16 cellular contexts compared by ENCODE assay signal in the genomic region with DNA sequence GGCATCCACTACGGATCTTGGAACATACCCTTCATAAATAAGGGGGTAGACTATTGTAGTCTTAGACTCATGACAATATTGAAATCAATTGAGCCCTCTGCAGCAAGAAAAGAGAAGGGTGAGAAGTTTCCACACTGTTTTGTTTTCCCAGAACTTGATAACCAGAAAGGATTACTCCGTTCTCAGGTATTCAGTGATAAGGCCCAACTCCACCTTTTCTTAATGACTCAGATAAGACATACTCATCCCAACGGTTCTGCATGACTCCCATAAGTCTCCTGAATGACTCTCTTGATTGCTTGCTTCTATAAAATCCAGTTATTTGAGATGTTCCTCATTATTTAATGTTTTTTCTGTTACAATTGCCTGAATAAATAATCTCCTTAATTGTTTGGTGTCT.
DNase-seq lines count a peak whose midpoint lies in the region; ATAC-seq and TF ChIP-seq lines count a peak whose summit lies in the region.
"Had no signal": no experiment of that assay in that cellular context is flagged by ENCODE, and none has a peak within 500 bp of the region (broad histone marks: within the 10 kb centered on the region; RNA-seq: fewer than 3 reads in every experiment).

No MANE protein-coding gene starts in this region.

- H3K14ac ChIP-seq in trophoblast cell (ENCODE audit: low read length) = no peak overlapping the region

- H2BK5ac ChIP-seq in trophoblast cell (ENCODE audit: low read depth, low read length, poor library complexity) = no peak overlapping the region

- WGBS in trophoblast cell (ENCODE audit: extremely low coverage, insufficient coverage, insufficient read length) = no CpG with 5 or more reads among the region's 3 CpGs

- ATAC-seq in DND-41 (ENCODE audit: insufficient read depth, low read depth) (no peak), foreskin keratinocyte (peak; percentile 91), HG03175 (IDR thresholded peaks at IDR 0.05; ENCODE audit: unreplicated experiment) (no peak), GM21423 (IDR thresholded peaks at IDR 0.05; ENCODE audit: unreplicated experiment) (no peak)

- H3K9me3 ChIP-seq in DND-41 (ENCODE audit: insufficient read depth, low read length, severe bottlenecking) (no peaks in the 10 kb centered on the region), trophoblast cell (ENCODE audit: insufficient read depth, low read depth, low read length) (no peaks in the 10 kb centered on the region)

- H3K9ac ChIP-seq in DND-41 (ENCODE audit: low read depth, low read length) (no peak overlapping the region), trophoblast cell (ENCODE audit: low read length) (no peak overlapping the region)

- H3K27ac ChIP-seq in DND-41 (ENCODE audit: low read length) = no peak overlapping the region
- no peak overlapping the region for H3K27ac ChIP-seq in foreskin keratinocyte
- H3K27ac ChIP-seq in trophoblast cell (ENCODE audit: low read depth, low read length) = no peak overlapping the region

- no peak overlapping the region for H4K12ac ChIP-seq in trophoblast cell (ENCODE audit: low read depth, low read length)

- no peaks in the 10 kb centered on the region for H3K79me2 ChIP-seq in DND-41 (ENCODE audit: insufficient read depth, low read length)
- no peaks in the 10 kb centered on the region for H3K79me2 ChIP-seq in trophoblast cell (ENCODE audit: control insufficient read depth, insufficient read depth, low read length, poor library complexity)

- H3K4ac ChIP-seq in trophoblast cell (ENCODE audit: low read depth, low read length) = no peak overlapping the region

- no peak overlapping the region for H3K23ac ChIP-seq in trophoblast cell (ENCODE audit: low read length)

- no peak overlapping the region for H3K4me2 ChIP-seq in DND-41 (ENCODE audit: insufficient read depth, low read length)
- no peak overlapping the region for H3K4me2 ChIP-seq in trophoblast cell (ENCODE audit: low read length)

- no peak overlapping the region for H2AK5ac ChIP-seq in trophoblast cell (ENCODE audit: low read length)

- H3K36me3 ChIP-seq in DND-41 (ENCODE audit: insufficient read depth, low read length) (no peaks in the 10 kb centered on the region), trophoblast cell (ENCODE audit: control insufficient read depth in 1 of 2, insufficient read depth in 2 of 2, low read length in 2 of 2) (no peaks in the 10 kb centered on the region)

- no peak overlapping the region for H3K4me3 ChIP-seq in DND-41 (ENCODE audit: low read depth in 1 of 2, low read length in 2 of 2)
- H3K4me3 ChIP-seq in trophoblast cell (ENCODE audit: low read depth, low read length) = no peak overlapping the region

- H4K8ac ChIP-seq in trophoblast cell (ENCODE audit: low read depth, low read length) = no peak overlapping the region

- H3K79me1 ChIP-seq in trophoblast cell (ENCODE audit: low read length) = no peaks in the 10 kb centered on the region

- H3K27me3 ChIP-seq in DND-41 (ENCODE audit: insufficient read depth, low read length, poor library complexity) = no peaks in the 10 kb centered on the region
- H3K27me3 ChIP-seq in foreskin keratinocyte = no peaks in the 10 kb centered on the region
- no peaks in the 10 kb centered on the region for H3K27me3 ChIP-seq in trophoblast cell (ENCODE audit: insufficient read depth, low read length)

- H2AFZ ChIP-seq in DND-41 (ENCODE audit: low read depth, low read length) = peak overlapping the region; percentile 43
- no peak overlapping the region for H2AFZ ChIP-seq in trophoblast cell (ENCODE audit: insufficient read depth, low read length, poor library complexity)

- no peak overlapping the region for H2BK12ac ChIP-seq in trophoblast cell (ENCODE audit: low read length)

- TF ChIP-seq CTCF in DND-41 (IDR thresholded peaks at IDR 0.05; ENCODE audit: borderline replicate concordance, extremely low read depth, low read length, poor library complexity, severe bottlenecking) (no peak), foreskin keratinocyte (conservative IDR thresholded peaks at IDR 0.05) (no peak)

- H3K18ac ChIP-seq in trophoblast cell (ENCODE audit: low read length) = no peak overlapping the region

- H2BK120ac ChIP-seq in trophoblast cell (ENCODE audit: insufficient read depth, low read length, poor library complexity) = no peak overlapping the region

- no peak for DNase-seq in DND-41
- peak; percentile 5 for DNase-seq in amniotic epithelial cell (ENCODE audit: low read depth)
- DNase-seq in foreskin keratinocyte = peak; percentile 36 to 69
- DNase-seq in trophoblast cell = peak; percentile 20 to 58
- DNase-seq in stimulated activated CD4-positive, alpha-beta T cell treated with anti-CD3 and anti-CD28 coated beads, Interleukin-1b, Interleukin-23, amount 100 ng/mL, for 48 hours = no peak
- DNase-seq: C1 segment of cervical spinal cord; Calu3; CD4-positive, alpha-beta T cell; DMS153; DMS79 treated with DMSO at 0.1 percent for 48 hours; GF-D8; HCEC 1CT; HFFc6; IMR-90 had no signal

- H4K20me1 ChIP-seq in DND-41 (ENCODE audit: insufficient read depth, low read length) = no peaks in the 10 kb centered on the region

- no peak overlapping the region for H4K91ac ChIP-seq in trophoblast cell (ENCODE audit: low read depth, low read length)

- H3K4me1 ChIP-seq in DND-41 (ENCODE audit: insufficient read depth, low read length) (0 out of 2 replicates have a peak, but pooled peaks cover under 1% of the 10 kb centered on the region), foreskin keratinocyte (no peaks in the 10 kb centered on the region), trophoblast cell (ENCODE audit: control insufficient read depth in 1 of 2, insufficient read depth in 2 of 2, low read length in 2 of 2) (no peaks in the 10 kb centered on the region)

Comparison
In these comparisons a context has a peak if more than half of its experiments do, and no peak if none do; other contexts are left out.
1. DNase-seq: peak in amniotic epithelial cell (single experiment), foreskin keratinocyte (2 of 2) and trophoblast cell (2 of 2); none in DND-41 (single experiment) and stimulated activated CD4-positive, alpha-beta T cell treated with anti-CD3 and anti-CD28 coated beads, Interleukin-1b, Interleukin-23, amount 100 ng/mL, for 48 hours (single experiment).